8 cellular contexts compared by ENCODE assay signal in genomic region chr12:12704593-12705230, GRCh38. TPM values are rescaled to one million over a fixed set of nuclear protein-coding genes. Genes with fewer than 3 reads are reported as not detected.
DNase-seq lines count a peak whose midpoint lies in the region; ATAC-seq lines count a peak whose summit lies in the region.

No MANE protein-coding gene starts in this region.

- DNase-seq in COLO829 (ENCODE audit: low spot score) (peak; percentile 87), NCI-H748 treated with DMSO at 0.1 percent for 48 hours (lab: John Stamatoyannopoulos, UW) (peak; percentile 73), amygdala (lab: John Stamatoyannopoulos, UW) (peak in 35 of 56 donors; percentile 6 to 82 (median 44)), left ventricle myocardium superior (no peak), retina (peak; percentile 71), activated gamma-delta T cell treated with Interleukin-2 at 50 U/mL for 16 hours (no peak)

- ATAC-seq in GM18909 (IDR thresholded peaks at IDR 0.05; ENCODE audit: poor library complexity, unreplicated experiment) (peak; percentile 66), HG03565 (IDR thresholded peaks at IDR 0.05; ENCODE audit: unreplicated experiment) (peak; percentile 65), left ventricle myocardium superior (peak; percentile 99)

- intact Hi-C loops in left ventricle myocardium superior (cut with micrococcal nuclease): no loop called here

RNA-seq across cellular contexts. Expression of gene GPR19, which starts 8.7 kb away (rescaled TPM):
- not detected for total RNA-seq in left ventricle myocardium superior

RNA-seq across cellular contexts. Expression of gene CDKN1B, which starts 12.5 kb away (rescaled TPM):
- total RNA-seq in left ventricle myocardium superior: 40.9 TPM

Comparison
In these comparisons a context has a peak if more than half of its experiments do, and no peak if none do; other contexts are left out.
1. DNase-seq: peak in COLO829 (single experiment), NCI-H748 treated with DMSO at 0.1 percent for 48 hours (single experiment), amygdala (35 of 56) and retina (single experiment); none in left ventricle myocardium superior (single experiment) and activated gamma-delta T cell treated with Interleukin-2 at 50 U/mL for 16 hours (single experiment).
2. Peak in every context shown above with its lines, with median percentiles within 50 percentile points of each other: ATAC-seq.